In the genomic region with DNA sequence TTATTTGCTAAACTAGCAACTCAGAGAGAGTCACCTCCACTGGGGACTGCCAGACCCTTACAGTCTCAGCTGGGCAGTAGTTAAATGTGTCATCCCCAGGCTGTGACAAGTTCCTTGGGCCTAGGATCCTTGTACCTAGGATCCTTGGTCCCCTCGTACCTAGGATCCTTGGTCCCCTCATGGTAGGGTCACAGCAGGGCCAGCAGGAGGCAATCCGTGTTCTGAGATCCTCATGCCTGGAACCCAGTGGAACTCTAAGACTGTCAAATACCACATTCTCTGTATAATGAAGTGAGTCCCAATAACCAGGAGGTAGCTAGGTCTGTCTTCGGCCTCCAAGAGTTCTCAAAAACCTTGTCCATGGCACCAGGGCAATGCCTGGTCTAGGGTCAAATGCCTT, we compare ENCODE assay signal across 1 cellular context.
TF ChIP-seq lines count a peak whose summit lies in the region.

No MANE protein-coding gene starts in this region.

TF ChIP-seq in H1, 55 proteins besides CTCF, POLR2A, EP300 and RAD21:
- TF ChIP-seq BCL11A (IDR thresholded peaks at IDR 0.05; ENCODE audit: low read depth in 2 of 2, low read length in 2 of 2): no peak
TF ChIP-seq in H1: peak in this region for 0.
